7 cellular contexts compared by ENCODE assay signal in genomic region chr15:30903497-30904187, GRCh38. TPM values are rescaled to one million over a fixed set of nuclear protein-coding genes. Genes with fewer than 3 reads are reported as not detected.
DNase-seq lines count a peak whose midpoint lies in the region; ATAC-seq and TF ChIP-seq lines count a peak whose summit lies in the region.

FAN1 (plus strand) TSS chr15:30903915; CDS start chr15:30904664, 749 bp downstream.

- H3K27ac ChIP-seq in coronary artery (peak within 1 kb of the TSS; percentile 46 to 84), layer of hippocampus (ENCODE audit: low read depth, low read length) (peak within 1 kb of the TSS; percentile 67)

- H3K4me1 Mint-ChIP-seq in activated CD4-positive, alpha-beta T cell treated with anti-CD3 and anti-CD28 coated beads, Interleukin-2, amount 10 ng/mL, durations not matched to agents 24 days and 14 days = peaks cover 19% of the 10 kb centered on the region

- no peaks in the 10 kb centered on the region for H3K27me3 ChIP-seq in layer of hippocampus (ENCODE audit: control insufficient read depth, insufficient read depth, low read length)

- peak within 1 kb of the TSS; percentile 88 for H3K27ac Mint-ChIP-seq in activated CD4-positive, alpha-beta T cell treated with anti-CD3 and anti-CD28 coated beads, Interleukin-2, amount 10 ng/mL, durations not matched to agents 24 days and 14 days

- no peaks in the 10 kb centered on the region for H3K27me3 Mint-ChIP-seq in activated CD4-positive, alpha-beta T cell treated with anti-CD3 and anti-CD28 coated beads, Interleukin-2, amount 10 ng/mL, durations not matched to agents 24 days and 14 days

- no peaks in the 10 kb centered on the region for H3K9me3 Mint-ChIP-seq in activated CD4-positive, alpha-beta T cell treated with anti-CD3 and anti-CD28 coated beads, Interleukin-2, amount 10 ng/mL, durations not matched to agents 24 days and 14 days

- TF ChIP-seq CTCF in coronary artery (IDR thresholded peaks at IDR 0.05) = no peak

- peaks cover 35% of the 10 kb centered on the region for H3K36me3 Mint-ChIP-seq in activated CD4-positive, alpha-beta T cell treated with anti-CD3 and anti-CD28 coated beads, Interleukin-2, amount 10 ng/mL, durations not matched to agents 24 days and 14 days (ENCODE audit: low read depth)

- ATAC-seq in GM18511 (IDR thresholded peaks at IDR 0.05; ENCODE audit: unreplicated experiment) (peak; percentile 92), HG02970 (IDR thresholded peaks at IDR 0.05; ENCODE audit: low FRiP score, unreplicated experiment) (peak; percentile 87)

- peak; percentile 94 for DNase-seq in NCI-H2171 treated with DMSO at 0.1 percent for 48 hours (lab: John Stamatoyannopoulos, UW)
- DNase-seq in activated CD4-positive, alpha-beta T cell treated with anti-CD3 and anti-CD28 coated beads, Interleukin-2, amount 10 ng/mL, durations not matched to agents 24 days and 14 days = peak; percentile 93
- DNase-seq in coronary artery (ENCODE audit: low spot score) = peak; percentile 89
- peak; percentile 71 to 76 for DNase-seq in stimulated activated CD4-positive, alpha-beta T cell treated with anti-CD3 and anti-CD28 coated beads, Interleukin-1b, Interleukin-23, amount 100 ng/mL, for 4 hours (ENCODE audit: low read depth in 2 of 2)

- peak within 1 kb of the TSS; percentile 89 for H3K4me3 Mint-ChIP-seq in activated CD4-positive, alpha-beta T cell treated with anti-CD3 and anti-CD28 coated beads, Interleukin-2, amount 10 ng/mL, durations not matched to agents 24 days and 14 days

- intact Hi-C loops in activated CD4-positive, alpha-beta T cell treated with anti-CD3 and anti-CD28 coated beads, Interleukin-2, amount 10 ng/mL, durations not matched to agents 24 days and 14 days (cut with micrococcal nuclease) = loop anchor here (2.0 to 5.0 kb wide), 2 partner anchors 87 to 276 kb away; partner anchors contain the start of genes ARHGAP11B and MTMR10

- peak within 1 kb of the TSS; percentile 96 for H3K4me3 ChIP-seq in coronary artery

RNA-seq across cellular contexts. Expression of gene FAN1, which starts in this region (rescaled TPM):
- 29.4 and 31.2 TPM in 2 replicates for total RNA-seq in activated CD4-positive, alpha-beta T cell treated with anti-CD3 and anti-CD28 coated beads, Interleukin-2, amount 10 ng/mL, durations not matched to agents 24 days and 14 days

Comparison
In these comparisons a context has a peak if more than half of its experiments do, and no peak if none do; other contexts are left out.
1. Peak in every context shown above with its lines: DNase-seq, ATAC-seq, H3K4me3 ChIP-seq and H3K27ac ChIP-seq.